ENCODE assay signal across 8 cellular contexts in genomic region chr5:10856646-10857332, GRCh38.
DNase-seq lines count a peak whose midpoint lies in the region; ATAC-seq, FAIRE-seq and TF ChIP-seq lines count a peak whose summit lies in the region.

No MANE protein-coding gene starts in this region.

- H3K27ac ChIP-seq in OCI-LY1 (ENCODE audit: low read depth, low read length, poor library complexity, severe bottlenecking) = no peak overlapping the region
- H3K27ac ChIP-seq in body of pancreas = no peak overlapping the region

- peak; percentile 52 for DNase-seq in AG04449 (ENCODE audit: low read depth, low spot score)
- DNase-seq in GM19239 (ENCODE audit: insufficient read length, low spot score) = no peak
- DNase-seq in body of pancreas = peak; percentile 43 to 65 (median 52)
- peak; percentile 96 for DNase-seq in islet precursor cell
- peak; percentile 19 for DNase-seq in stimulated activated CD8-positive, alpha-beta memory T cell treated with anti-CD3 and anti-CD28 coated beads, Interleukin-15, amount 100 ng/mL, for 24 hours (ENCODE audit: low read depth)
- no peak for DNase-seq in GM19240 (ENCODE audit: insufficient read length, low spot score)
- no peak for DNase-seq in T-helper 1 cell

- WGBS in body of pancreas, 2 donors = 23 to 31% methylated on average over 16 of the region's 16 CpGs

- no peak overlapping the region for H3K4me2 ChIP-seq in OCI-LY1 (ENCODE audit: low read length)

- no peaks in the 10 kb centered on the region for H3K36me3 ChIP-seq in OCI-LY1 (ENCODE audit: insufficient read depth, low read length)
- H3K36me3 ChIP-seq in body of pancreas (replicated peaks in 1 of 2; ENCODE audit: insufficient read depth in 1 of 2, low read depth in 2 of 2) = no peaks in the 10 kb centered on the region

- no peaks in the 10 kb centered on the region for H3K4me1 ChIP-seq in OCI-LY1 (ENCODE audit: insufficient read depth, low read length, severe bottlenecking)
- no peaks in the 10 kb centered on the region for H3K4me1 ChIP-seq in body of pancreas

- H3K4me3 ChIP-seq in AG04449 (ENCODE audit: low read depth, low read length) (peak overlapping the region; percentile 16), OCI-LY1 (ENCODE audit: low read depth, low read length, poor library complexity, severe bottlenecking) (no peak overlapping the region), body of pancreas (no peak overlapping the region)

- H3K9ac ChIP-seq in OCI-LY1 (ENCODE audit: low read length) = no peak overlapping the region

- FAIRE-seq in GM19239 (lab: Jason Lieb, UNC) = peak; percentile 39

- TF ChIP-seq CTCF in AG04449 (IDR thresholded peaks at IDR 0.05; ENCODE audit: insufficient read depth, low read length, missing control alignments) = peak; percentile 93
- peak; percentile 78 for TF ChIP-seq CTCF in OCI-LY1 (IDR thresholded peaks at IDR 0.05; ENCODE audit: low read length)
- peak; percentile 55 to 70 (median 63) for TF ChIP-seq CTCF in body of pancreas (IDR thresholded peaks at IDR 0.05)

- H4K20me1 ChIP-seq in OCI-LY1 (ENCODE audit: insufficient read depth, low read length) = no peaks in the 10 kb centered on the region

- ATAC-seq in body of pancreas = peak; percentile 64

- CTCF ChIA-PET in AG04449 (lab: Yijun Ruan, JAX) = interaction anchor here (0.7 to 12.0 kb wide), 31 partner anchors 9 to 412 kb away, joined by 3 to 142 read pairs (median 4); no protein-coding TSS in a partner anchor

- H3K27me3 ChIP-seq in OCI-LY1 (ENCODE audit: insufficient read depth, low read length) (no peaks in the 10 kb centered on the region; the same call in 1 of the 2 replicates), body of pancreas (no peaks in the 10 kb centered on the region)

- intact Hi-C loops in body of pancreas (cut with DNase I) = no loop called here

- no peaks in the 10 kb centered on the region for H3K79me2 ChIP-seq in OCI-LY1 (ENCODE audit: insufficient read depth, low read length)

- H2AFZ ChIP-seq in OCI-LY1 (ENCODE audit: low read length) = no peak overlapping the region

- POLR2A ChIA-PET in AG04449 (lab: Yijun Ruan, JAX) = interaction anchor here (1.3 kb wide), 1 partner anchor 96 kb away, joined by 3 read pairs; the partner anchor contains the start of gene DAP

- no peak for TF ChIP-seq POLR2A in body of pancreas (IDR thresholded peaks at IDR 0.05)

- no peaks in the 10 kb centered on the region for H3F3A ChIP-seq in OCI-LY1 (ENCODE audit: insufficient read depth, low read length)

- no peaks in the 10 kb centered on the region for H3K9me2 ChIP-seq in OCI-LY1 (ENCODE audit: low read depth, low read length)

- H3K9me3 ChIP-seq in OCI-LY1 (ENCODE audit: low read length) (no peaks in the 10 kb centered on the region), body of pancreas (no peaks in the 10 kb centered on the region)

Comparison
In these comparisons a context has a peak if more than half of its experiments do, and no peak if none do; other contexts are left out.
1. DNase-seq: peak in AG04449 (single experiment), body of pancreas (4 of 4), islet precursor cell (single experiment) and stimulated activated CD8-positive, alpha-beta memory T cell treated with anti-CD3 and anti-CD28 coated beads, Interleukin-15, amount 100 ng/mL, for 24 hours (single experiment); none in GM19239 (single experiment), GM19240 (single experiment) and T-helper 1 cell (0 of 5).
2. Peak in every context shown above with its lines, with median percentiles within 50 percentile points of each other: CTCF ChIP-seq.